8 cellular contexts compared by ENCODE assay signal in genomic region chr1:150268706-150269403, GRCh38. TPM values are rescaled to one million over a fixed set of nuclear protein-coding genes. Genes with fewer than 3 reads are reported as not detected.
DNase-seq lines count a peak whose midpoint lies in the region; ATAC-seq and TF ChIP-seq lines count a peak whose summit lies in the region.

TSS of gene APH1A (minus strand) at chr1:150269016. CDS start at chr1:150268810, 206 bp downstream.

- peaks cover 5 to 15% of the 10 kb centered on the region in 2 donors for H3K36me3 Mint-ChIP-seq in activated T-cell treated with anti-CD3 and anti-CD28 coated beads, Interleukin-2, amount 50 U/mL, for 72 hours (ENCODE audit: insufficient read depth in 2 of 2)

- H3K4me3 ChIP-seq in DND-41 (ENCODE audit: low read depth in 1 of 2, low read length in 2 of 2) = peak within 1 kb of the TSS; percentile 71 to 80
- peak within 1 kb of the TSS; percentile 100 for H3K4me3 ChIP-seq in GM23248
- peak within 1 kb of the TSS; percentile 76 to 99 (median 94) for H3K4me3 ChIP-seq in esophagus muscularis mucosa

- H4K20me1 ChIP-seq in DND-41 (ENCODE audit: insufficient read depth, low read length) (peaks cover 9% of the 10 kb centered on the region; the same call in 1 of the 2 replicates), GM23248 (ENCODE audit: insufficient read depth) (no peaks in the 10 kb centered on the region)

- no peak for TF ChIP-seq CTCF in DND-41 (IDR thresholded peaks at IDR 0.05; ENCODE audit: borderline replicate concordance, extremely low read depth, low read length, poor library complexity, severe bottlenecking)
- no peak for TF ChIP-seq CTCF in esophagus muscularis mucosa (IDR thresholded peaks at IDR 0.05)

- H3K27me3 ChIP-seq in DND-41 (ENCODE audit: insufficient read depth, low read length, poor library complexity) = no peaks in the 10 kb centered on the region
- no peaks in the 10 kb centered on the region for H3K27me3 ChIP-seq in GM23248 (replicated peaks; ENCODE audit: insufficient read depth)
- no peaks in the 10 kb centered on the region for H3K27me3 ChIP-seq in esophagus muscularis mucosa

- H2AFZ ChIP-seq in DND-41 (ENCODE audit: low read depth, low read length) = peak within 1 kb of the TSS; percentile 83
- peak within 1 kb of the TSS; percentile 86 for H2AFZ ChIP-seq in GM23248

- intact Hi-C loops in esophagus muscularis mucosa (cut with DNase I) = loop anchor here (2.0 kb wide), 1 partner anchor 24 kb away; the partner anchor contains the start of gene MRPS21

- in situ Hi-C loops in GM23248 (cut with MboI) = no loop called here

- H3K9me2 ChIP-seq in GM23248 (ENCODE audit: insufficient read depth) = no peaks in the 10 kb centered on the region

- H3K27me3 Mint-ChIP-seq in activated T-cell treated with anti-CD3 and anti-CD28 coated beads, Interleukin-2, amount 50 U/mL, for 72 hours (ENCODE audit: low read depth) = no peaks in the 10 kb centered on the region

- TF ChIP-seq EP300 in esophagus muscularis mucosa (IDR thresholded peaks at IDR 0.05) = no peak

- peak within 1 kb of the TSS; percentile 78 for H3K27ac ChIP-seq in DND-41 (ENCODE audit: low read length)
- peak within 1 kb of the TSS; percentile 74 for H3K27ac ChIP-seq in GM23248
- H3K27ac ChIP-seq in esophagus muscularis mucosa (replicated peaks in 1 of 4) = peak within 1 kb of the TSS; percentile 92 to 98 (median 96)

- ATAC-seq in DND-41 (ENCODE audit: insufficient read depth, low read depth) = peak; percentile 99
- ATAC-seq in activated T-cell treated with anti-CD3 and anti-CD28 coated beads, Interleukin-2, amount 50 U/mL, for 72 hours (replicated peaks in 1 of 2) = peak; percentile 98

- peak within 1 kb of the TSS; percentile 95 for H3K4me2 ChIP-seq in DND-41 (ENCODE audit: insufficient read depth, low read length)
- H3K4me2 ChIP-seq in GM23248 (ENCODE audit: unreplicated experiment) = peak within 1 kb of the TSS; percentile 97

- 1% methylated on average over 35 to 48 of the region's 49 CpGs for WGBS in GM23248 (ENCODE audit: low coverage in 1 of 2, low lambda C conversion rate in 2 of 2, missing lambda C conversion rate in 2 of 2), 2 experiments
- WGBS in esophagus muscularis mucosa = 2% methylated on average over 46 of the region's 49 CpGs

- TF ChIP-seq POLR2A in esophagus muscularis mucosa (IDR thresholded peaks at IDR 0.05; ENCODE audit: low read depth) = peak; percentile 74

- DNase-seq in DND-41 (peak; percentile 97), GM23248 (peak; percentile 99), Kasumi-1 (lab: John Stamatoyannopoulos, UW) (peak; percentile 96 to 97), RKO (ENCODE audit: low spot score) (peak; percentile 97), esophagus muscularis mucosa (ENCODE audit: extremely low spot score) (peak; percentile 99), myocyte (ENCODE audit: low read depth) (peak; percentile 98)
- peak; percentile 93 to 96 for DNase-seq in activated T-cell treated with anti-CD3 and anti-CD28 coated beads, Interleukin-2, amount 50 U/mL, for 72 hours
- peak; percentile 89 to 90 for DNase-seq in stimulated activated CD8-positive, alpha-beta memory T cell treated with anti-CD3 and anti-CD28 coated beads, Interleukin-7, amount 100 ng/mL, for 4 hours (ENCODE audit: low read depth in 2 of 2)

- H3K4me1 ChIP-seq in DND-41 (ENCODE audit: insufficient read depth, low read length) (peaks cover 22% of the 10 kb centered on the region), GM23248 (ENCODE audit: insufficient read depth) (peaks cover 7% of the 10 kb centered on the region; the same call in 1 of the 2 replicates), esophagus muscularis mucosa (peaks cover 34 to 54% (median 47%) of the 10 kb centered on the region in 4 donors)

- peaks cover 30% of the 10 kb centered on the region for H3K4me1 Mint-ChIP-seq in activated T-cell treated with anti-CD3 and anti-CD28 coated beads, Interleukin-2, amount 50 U/mL, for 72 hours (ENCODE audit: low read depth)

- H3K4me3 Mint-ChIP-seq in activated T-cell treated with anti-CD3 and anti-CD28 coated beads, Interleukin-2, amount 50 U/mL, for 72 hours = peak within 1 kb of the TSS; percentile 98 to 99

- H3F3A ChIP-seq in GM23248 (ENCODE audit: insufficient read depth) = no peaks in the 10 kb centered on the region

- H3K9me3 ChIP-seq in DND-41 (ENCODE audit: insufficient read depth, low read length, severe bottlenecking) (no peaks in the 10 kb centered on the region), GM23248 (ENCODE audit: low read depth) (no peaks in the 10 kb centered on the region), esophagus muscularis mucosa (no peaks in the 10 kb centered on the region)

- H3K36me3 ChIP-seq in DND-41 (ENCODE audit: insufficient read depth, low read length) (peaks cover 34% of the 10 kb centered on the region), GM23248 (ENCODE audit: low read depth) (0 out of 2 replicates have a peak, but pooled peaks cover 10% of the 10 kb centered on the region), esophagus muscularis mucosa (peaks cover 21 to 39% (median 35%) of the 10 kb centered on the region in 4 donors)

- H3K79me2 ChIP-seq in DND-41 (ENCODE audit: insufficient read depth, low read length) (peaks cover 24% of the 10 kb centered on the region), GM23248 (ENCODE audit: insufficient read depth) (peaks cover 31% of the 10 kb centered on the region)

- H3K9ac ChIP-seq in DND-41 (ENCODE audit: low read depth, low read length) = peak within 1 kb of the TSS; percentile 81
- peak within 1 kb of the TSS; percentile 99 for H3K9ac ChIP-seq in GM23248

- H3K9me3 Mint-ChIP-seq in activated T-cell treated with anti-CD3 and anti-CD28 coated beads, Interleukin-2, amount 50 U/mL, for 72 hours = no peaks in the 10 kb centered on the region

- H3K27ac Mint-ChIP-seq in activated T-cell treated with anti-CD3 and anti-CD28 coated beads, Interleukin-2, amount 50 U/mL, for 72 hours = peak within 1 kb of the TSS; percentile 94

RNA-seq across cellular contexts. Expression of gene APH1A, which starts in this region (rescaled TPM):
- 103 and 104 TPM in 2 replicates for total RNA-seq in GM23248 (2014; rRNA removed; shearing (Covaris generic))
- polyA plus RNA-seq in GM23248 (2016; fragmentation: Nextera tagmentation; extraction: Ambion mirVana) = 32.4 and 32.6 TPM in 2 replicates
- total RNA-seq in activated T-cell treated with anti-CD3 and anti-CD28 coated beads, Interleukin-2, amount 50 U/mL, for 72 hours = 100 to 1,000 TPM; 128 to 129 TPM
- total RNA-seq in esophagus muscularis mucosa = 10 to 100 TPM; 36.1 to 63.5 (median 49.7) TPM
- 77.3 and 93.7 TPM in 2 replicates for total RNA-seq in myocyte
- polyA plus RNA-seq in myocyte (2012) = 115 TPM

Comparison
In these comparisons a context has a peak if more than half of its experiments do, and no peak if none do; other contexts are left out.
1. Peak in every context shown above with its lines: DNase-seq, ATAC-seq, H3K4me3 ChIP-seq and H3K27ac ChIP-seq.